ENCODE assay signal across 12 cellular contexts in genomic region chr1:12064073-12064969, GRCh38. TPM values are rescaled to one million over a fixed set of nuclear protein-coding genes. Genes with fewer than 3 reads are reported as not detected.
DNase-seq lines count a peak whose midpoint lies in the region; ATAC-seq and TF ChIP-seq lines count a peak whose summit lies in the region.
"Had no signal": no experiment of that assay in that cellular context is flagged by ENCODE, and none has a peak within 500 bp of the region (broad histone marks: within the 10 kb centered on the region; RNA-seq: fewer than 3 reads in every experiment).

No MANE protein-coding gene starts in this region.

- H3K27me3 Mint-ChIP-seq in CD8-positive, alpha-beta memory T cell: peaks cover 62 to 64% of the 10 kb centered on the region in 2 donors
- peaks cover 27% of the 10 kb centered on the region for H3K27me3 Mint-ChIP-seq in GM23338 (ENCODE audit: insufficient read depth, low read depth, poor library complexity)
- H3K27me3 Mint-ChIP-seq in activated CD8-positive, alpha-beta T cell treated with anti-CD3 and anti-CD28 coated beads for 36 hours: peaks cover 56% of the 10 kb centered on the region

- peaks cover 18% of the 10 kb centered on the region for H3F3A ChIP-seq in GM23338 (replicated peaks; ENCODE audit: low read depth)

- TF ChIP-seq CTCF in GM23338 (conservative IDR thresholded peaks at IDR 0.05; ENCODE audit: low read depth in 2 of 2): no peak
- no peak for TF ChIP-seq CTCF in activated CD8-positive, alpha-beta T cell treated with anti-CD3 and anti-CD28 coated beads for 36 hours (IDR thresholded peaks at IDR 0.05)
- no peak for TF ChIP-seq CTCF in brain microvascular endothelial cell (IDR thresholded peaks at IDR 0.05; ENCODE audit: low read depth, low read length, missing control alignments)

- H3K9ac ChIP-seq in mesendoderm (ENCODE audit: low read length): peak overlapping the region; percentile 40

- no peaks in the 10 kb centered on the region for H3K36me3 Mint-ChIP-seq in CD8-positive, alpha-beta memory T cell
- peaks cover 7% of the 10 kb centered on the region; the same call in 2 of the 3 replicates for H3K36me3 Mint-ChIP-seq in GM23338 (ENCODE audit: low read depth)
- no peaks in the 10 kb centered on the region for H3K36me3 Mint-ChIP-seq in activated CD8-positive, alpha-beta T cell treated with anti-CD3 and anti-CD28 coated beads for 36 hours (ENCODE audit: low read depth)

- peaks cover 32% of the 10 kb centered on the region for H3K27me3 ChIP-seq in CD8-positive, alpha-beta memory T cell (ENCODE audit: insufficient read depth, low read length, poor library complexity, severe bottlenecking)
- H3K27me3 ChIP-seq in GM23338 (ENCODE audit: insufficient read depth): peaks cover 21% of the 10 kb centered on the region
- H3K27me3 ChIP-seq in mesendoderm (ENCODE audit: insufficient read depth, low read length, poor library complexity): peaks cover 7% of the 10 kb centered on the region
- peaks cover 35% of the 10 kb centered on the region for H3K27me3 ChIP-seq in brain microvascular endothelial cell (replicated peaks)

- H2AK5ac ChIP-seq in mesendoderm (ENCODE audit: low read length): no peak overlapping the region

- H2AFZ ChIP-seq in GM23338: peak overlapping the region; percentile 94

- peaks cover 38 to 49% (median 49%) of the 10 kb centered on the region in 3 donors for H3K4me1 Mint-ChIP-seq in CD8-positive, alpha-beta memory T cell
- H3K4me1 Mint-ChIP-seq in GM23338: peaks cover 39% of the 10 kb centered on the region
- peaks cover 53% of the 10 kb centered on the region for H3K4me1 Mint-ChIP-seq in activated CD8-positive, alpha-beta T cell treated with anti-CD3 and anti-CD28 coated beads for 36 hours (ENCODE audit: low read depth)

- H3K9me3 ChIP-seq in CD8-positive, alpha-beta memory T cell (ENCODE audit: low read length): no peaks in the 10 kb centered on the region
- H3K9me3 ChIP-seq: MG63 had no signal

- POLR2A ChIA-PET in CD8-positive, alpha-beta memory T cell (lab: Charles Lee): interaction anchor here (0.6 kb wide), 1 partner anchor 15 kb away, joined by 6 read pairs; no protein-coding TSS in a partner anchor
- POLR2A ChIA-PET in activated CD8-positive, alpha-beta T cell treated with anti-CD3 and anti-CD28 coated beads for 36 hours (lab: Charles Lee): interaction anchor here (6.4 kb wide), 1 partner anchor 156 kb away, joined by 43 read pairs; no protein-coding TSS in a partner anchor

- H3K27ac Mint-ChIP-seq in CD8-positive, alpha-beta memory T cell: peak overlapping the region in 1 of 8 donors; percentile 40
- H3K27ac Mint-ChIP-seq in GM23338: no peak overlapping the region
- H3K27ac Mint-ChIP-seq in activated CD8-positive, alpha-beta T cell treated with anti-CD3 and anti-CD28 coated beads for 36 hours: no peak overlapping the region

- H3K4me3 ChIP-seq in CD8-positive, alpha-beta memory T cell (ENCODE audit: low read length): no peak overlapping the region
- H3K4me3 ChIP-seq in GM23338 (peak overlapping the region; percentile 80), mesendoderm (ENCODE audit: low read length) (no peak overlapping the region), brain microvascular endothelial cell (ENCODE audit: low read depth, low read length) (no peak overlapping the region)
- H3K4me3 ChIP-seq: MG63 had no signal

- no peak overlapping the region for H3K4ac ChIP-seq in mesendoderm (ENCODE audit: low read depth, low read length)

- no peak overlapping the region for H4K8ac ChIP-seq in mesendoderm (ENCODE audit: low read depth, low read length)

- H3K23ac ChIP-seq in mesendoderm (ENCODE audit: low read length): peak overlapping the region; percentile 66

- H4K5ac ChIP-seq in mesendoderm (ENCODE audit: low read length): no peak overlapping the region

- peak overlapping the region; percentile 2 to 67 (median 65) for H3K4me3 Mint-ChIP-seq in CD8-positive, alpha-beta memory T cell
- peak overlapping the region; percentile 76 for H3K4me3 Mint-ChIP-seq in GM23338
- H3K4me3 Mint-ChIP-seq in activated CD8-positive, alpha-beta T cell treated with anti-CD3 and anti-CD28 coated beads for 36 hours: peak overlapping the region; percentile 45

- H3K4me2 ChIP-seq in GM23338 (peak overlapping the region; percentile 89), mesendoderm (ENCODE audit: low read length) (peak overlapping the region; percentile 80)

- no peak for DNase-seq in CD8-positive, alpha-beta memory T cell
- DNase-seq in GM23338 (ENCODE audit: low spot score): no peak
- DNase-seq in activated CD8-positive, alpha-beta T cell treated with anti-CD3 and anti-CD28 coated beads for 36 hours: no peak
- DNase-seq in mesendoderm: no peak
- DNase-seq in brain microvascular endothelial cell: no peak
- DNase-seq in NCI-H226: no peak
- DNase-seq: hypothalamus, mesenchymal stem cell, MG63 had no signal

- in situ Hi-C loops in brain microvascular endothelial cell (cut with HindIII; ENCODE audit: low pct_ligation_motif_present, low sequenced_read_pairs): no loop called here

- peaks cover 35% of the 10 kb centered on the region for H3K4me1 ChIP-seq in CD8-positive, alpha-beta memory T cell (ENCODE audit: insufficient read depth, low read length)
- H3K4me1 ChIP-seq in GM23338 (ENCODE audit: insufficient read depth) (peaks cover 49% of the 10 kb centered on the region), mesendoderm (ENCODE audit: control insufficient read depth, low read depth, low read length) (peaks cover 2% of the 10 kb centered on the region)

- CTCF ChIA-PET in CD8-positive, alpha-beta memory T cell (lab: Charles Lee): interaction anchor here (0.7 to 1.1 kb wide), 3 partner anchors 24 to 375 kb away, joined by 3 read pairs; no protein-coding TSS in a partner anchor
- CTCF ChIA-PET in activated CD8-positive, alpha-beta T cell treated with anti-CD3 and anti-CD28 coated beads for 36 hours (lab: Charles Lee): interaction anchor here (1.0 kb wide), 1 partner anchor 15 kb away, joined by 3 read pairs; no protein-coding TSS in a partner anchor

- WGBS in mesendoderm (ENCODE audit: extremely low coverage, insufficient coverage, low lambda C conversion rate): no CpG with 5 or more reads among the region's 17 CpGs

- H2BK120ac ChIP-seq in mesendoderm (ENCODE audit: low read depth, low read length): no peak overlapping the region

- peak overlapping the region; percentile 22 for H3K27ac ChIP-seq in CD8-positive, alpha-beta memory T cell (ENCODE audit: low read depth, low read length)
- H3K27ac ChIP-seq in GM23338 (ENCODE audit: low read depth) (no peak overlapping the region), mesendoderm (ENCODE audit: low read depth, low read length) (no peak overlapping the region), brain microvascular endothelial cell (no peak overlapping the region)

- no peak for ATAC-seq in GM23338
- no peak for ATAC-seq in activated CD8-positive, alpha-beta T cell treated with anti-CD3 and anti-CD28 coated beads for 36 hours
- ATAC-seq in HG03521 (IDR thresholded peaks at IDR 0.05; ENCODE audit: unreplicated experiment): no peak
- no peak for ATAC-seq in GM18873 (IDR thresholded peaks at IDR 0.05; ENCODE audit: low FRiP score, unreplicated experiment)

- no peaks in the 10 kb centered on the region for H3K79me1 ChIP-seq in mesendoderm (ENCODE audit: low read length)

- peaks cover 39% of the 10 kb centered on the region for H3K79me2 ChIP-seq in GM23338 (replicated peaks; ENCODE audit: insufficient read depth)
- no peaks in the 10 kb centered on the region for H3K79me2 ChIP-seq in mesendoderm (ENCODE audit: control insufficient read depth, insufficient read depth, low read length)

- peak overlapping the region; percentile 78 for H3K56ac ChIP-seq in mesendoderm (ENCODE audit: low read length)

- intact Hi-C loops in activated CD8-positive, alpha-beta T cell treated with anti-CD3 and anti-CD28 coated beads for 36 hours (cut with micrococcal nuclease): no loop called here

- H3K18ac ChIP-seq in mesendoderm (ENCODE audit: low read length): no peak overlapping the region

- no peaks in the 10 kb centered on the region for H3K36me3 ChIP-seq in CD8-positive, alpha-beta memory T cell (ENCODE audit: insufficient read depth, low read length)
- H3K36me3 ChIP-seq in GM23338 (ENCODE audit: insufficient read depth) (no peaks in the 10 kb centered on the region), mesendoderm (ENCODE audit: control insufficient read depth, insufficient read depth, low read length) (peaks cover 1% of the 10 kb centered on the region), brain microvascular endothelial cell (replicated peaks) (no peaks in the 10 kb centered on the region)
- H3K36me3 ChIP-seq: MG63 had no signal

- no peak overlapping the region for H2BK5ac ChIP-seq in mesendoderm (ENCODE audit: low read length)

- H3K9me3 Mint-ChIP-seq in CD8-positive, alpha-beta memory T cell: peaks cover 0 to 2% (median 0%) of the 10 kb centered on the region in 5 donors
- H3K9me3 Mint-ChIP-seq in GM23338: peaks cover 5% of the 10 kb centered on the region; the same call in 2 of the 3 replicates
- no peaks in the 10 kb centered on the region for H3K9me3 Mint-ChIP-seq in activated CD8-positive, alpha-beta T cell treated with anti-CD3 and anti-CD28 coated beads for 36 hours

- H4K20me1 ChIP-seq in GM23338 (replicated peaks; ENCODE audit: insufficient read depth): no peaks in the 10 kb centered on the region

- H2BK15ac ChIP-seq in mesendoderm (replicated peaks; ENCODE audit: low read depth): no peak overlapping the region

- no peaks in the 10 kb centered on the region; the same call in 1 of the 2 replicates for H3K9me2 ChIP-seq in GM23338 (ENCODE audit: insufficient read depth)

RNA-seq across cellular contexts. Expression of gene TNFRSF8, which starts 1.2 kb away (rescaled TPM):
- total RNA-seq in CD8-positive, alpha-beta memory T cell: 1 to 10 TPM; 1.5 to 1.9 TPM
- not detected for polyA plus RNA-seq in CD8-positive, alpha-beta memory T cell
- total RNA-seq in GM23338 (2014; rRNA removed; shearing (Covaris generic)): 26.1 and 28.2 TPM in 2 replicates
- 11.7 and 11.8 TPM in 2 replicates for polyA plus RNA-seq in GM23338 (2016; fragmentation: Nextera tagmentation; extraction: Ambion mirVana)
- total RNA-seq in activated CD8-positive, alpha-beta T cell treated with anti-CD3 and anti-CD28 coated beads for 36 hours: 1 to 10 TPM; 1.5 to 1.8 TPM
- polyA plus RNA-seq in mesendoderm (2013, experiment 1 of 2): 10.3 TPM
- 10.7 TPM for polyA plus RNA-seq in mesendoderm (2013, experiment 2 of 2)
- total RNA-seq: RPMI7951 had no signal

RNA-seq across cellular contexts. Expression of gene MIIP, which starts 45.0 kb away (rescaled TPM):
- 10 to 100 TPM; 37.0 to 37.6 TPM for total RNA-seq in CD8-positive, alpha-beta memory T cell
- polyA plus RNA-seq in CD8-positive, alpha-beta memory T cell: 31.6 TPM
- 99.7 and 117 TPM in 2 replicates for total RNA-seq in GM23338 (2014; rRNA removed; shearing (Covaris generic))
- polyA plus RNA-seq in GM23338 (2016; fragmentation: Nextera tagmentation; extraction: Ambion mirVana): 81.5 and 86.5 TPM in 2 replicates
- total RNA-seq in activated CD8-positive, alpha-beta T cell treated with anti-CD3 and anti-CD28 coated beads for 36 hours: 10 to 100 TPM; 24.0 to 24.7 TPM
- 36.6 TPM for polyA plus RNA-seq in mesendoderm (2013, experiment 1 of 2)
- 38.8 TPM for polyA plus RNA-seq in mesendoderm (2013, experiment 2 of 2)
